ENCODE assay signal across 1 cellular context in genomic region chr16:62280556-62280955, GRCh38.
TF ChIP-seq lines count a peak whose summit lies in the region.

No MANE protein-coding gene starts in this region.

TF ChIP-seq in H1, 55 proteins besides CTCF, POLR2A, EP300 and RAD21:
- no peak for TF ChIP-seq SAP30 (IDR thresholded peaks at IDR 0.05; ENCODE audit: insufficient read depth, insufficient replicate concordance, low read length)
- no peak for TF ChIP-seq RXRA (IDR thresholded peaks at IDR 0.05; ENCODE audit: insufficient read depth, low read depth, low read length)
- no peak for TF ChIP-seq GABPA (IDR thresholded peaks at IDR 0.05; ENCODE audit: borderline replicate concordance, insufficient read depth, low read length)
- TF ChIP-seq ASH2L (IDR thresholded peaks at IDR 0.05; ENCODE audit: low read length), result no peak
- no peak for TF ChIP-seq CREB1 (IDR thresholded peaks at IDR 0.05)
- TF ChIP-seq HDAC6 (IDR thresholded peaks at IDR 0.05; ENCODE audit: low read depth, low read length), result no peak
- no peak for TF ChIP-seq KDM5A (IDR thresholded peaks at IDR 0.05; ENCODE audit: low read length)
- no peak for TF ChIP-seq CEBPB (IDR thresholded peaks at IDR 0.05; ENCODE audit: low read depth, low read length)
- no peak for TF ChIP-seq JUND (IDR thresholded peaks at IDR 0.05; ENCODE audit: low read length)
- TF ChIP-seq CHD7 (IDR thresholded peaks at IDR 0.05; ENCODE audit: insufficient replicate concordance, low read length), result no peak
- TF ChIP-seq CHD1 (IDR thresholded peaks at IDR 0.05; ENCODE audit: low read depth, low read length), result no peak
- TF ChIP-seq SP4 (IDR thresholded peaks at IDR 0.05; ENCODE audit: low read length), result no peak
- TF ChIP-seq JUN (IDR thresholded peaks at IDR 0.05; ENCODE audit: low read depth, low read length), result no peak
- no peak for TF ChIP-seq POU5F1 (IDR thresholded peaks at IDR 0.05; ENCODE audit: low read depth, low read length)
- TF ChIP-seq EGR1 (IDR thresholded peaks at IDR 0.05; ENCODE audit: borderline replicate concordance, low read depth, low read length), result no peak
- no peak for TF ChIP-seq SIX5 (IDR thresholded peaks at IDR 0.05; ENCODE audit: low read depth, low read length)
- TF ChIP-seq CHD2 (IDR thresholded peaks at IDR 0.05; ENCODE audit: low read length), result no peak
- no peak for TF ChIP-seq TBP (IDR thresholded peaks at IDR 0.05; ENCODE audit: low read depth, low read length)
- no peak for TF ChIP-seq SUZ12 (IDR thresholded peaks at IDR 0.05; ENCODE audit: low read length)
